ENCODE assay signal across 10 cellular contexts in the genomic region with DNA sequence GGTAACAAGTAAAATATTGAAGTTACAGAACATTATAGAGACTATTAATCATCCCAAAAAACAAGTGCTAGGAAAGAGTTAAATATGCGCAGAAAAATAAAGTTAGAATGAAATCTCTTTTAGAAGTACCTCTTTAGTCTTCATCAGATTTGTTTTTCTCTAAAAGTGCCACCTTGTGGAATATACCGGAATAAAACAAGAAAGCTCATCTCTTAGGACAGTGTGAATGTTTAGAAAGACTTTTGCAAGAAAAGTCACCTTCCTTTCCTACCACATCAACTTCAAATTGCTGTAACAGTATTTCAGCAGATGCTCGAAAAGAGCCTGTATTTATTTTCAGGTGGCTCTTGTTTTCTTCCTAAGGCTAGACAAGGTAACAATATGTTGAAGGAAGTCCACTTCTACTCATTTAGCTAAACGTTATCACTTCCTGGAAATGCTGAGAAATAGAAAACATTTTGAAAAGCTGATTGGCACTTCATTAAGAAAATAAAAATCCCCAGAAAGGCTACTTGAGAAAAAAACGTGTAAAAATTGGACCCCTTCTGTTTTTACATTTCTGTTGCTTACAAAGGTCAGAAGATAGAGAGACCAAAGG. TPM values are rescaled to one million over a fixed set of nuclear protein-coding genes. Genes with fewer than 3 reads are reported as not detected.
DNase-seq lines count a peak whose midpoint lies in the region; ATAC-seq and TF ChIP-seq lines count a peak whose summit lies in the region.
"Had no signal": no experiment of that assay in that cellular context is flagged by ENCODE, and none has a peak within 500 bp of the region (broad histone marks: within the 10 kb centered on the region; RNA-seq: fewer than 3 reads in every experiment).

No MANE protein-coding gene starts in this region.

- no peaks in the 10 kb centered on the region for H3K9me3 ChIP-seq in right lobe of liver

- no peak for TF ChIP-seq POLR2A in right lobe of liver (IDR thresholded peaks at IDR 0.05)

- ATAC-seq in activated T-helper 17 cell treated with anti-CD3 and anti-CD28 coated beads, Interleukin-2, amount 50 U/mL, for 72 hours (replicated peaks), result peak; percentile 54
- ATAC-seq in right lobe of liver (peak; percentile 53 to 60 (median 56)), GM21528 (IDR thresholded peaks at IDR 0.05; ENCODE audit: low FRiP score, unreplicated experiment) (no peak), HG03039 (IDR thresholded peaks at IDR 0.05; ENCODE audit: unreplicated experiment) (no peak)

- H3K27ac ChIP-seq in right lobe of liver, result no peak overlapping the region
- H3K27ac ChIP-seq: skin epidermis had no signal

- peak overlapping the region; percentile 83 for H3K27ac Mint-ChIP-seq in activated T-helper 17 cell treated with anti-CD3 and anti-CD28 coated beads, Interleukin-2, amount 50 U/mL, for 72 hours
- H3K27ac Mint-ChIP-seq: activated B cell treated with CpG ODN at 0.5 μM for 24 hours had no signal

- peaks cover 85% of the 10 kb centered on the region for H3K36me3 Mint-ChIP-seq in activated T-helper 17 cell treated with anti-CD3 and anti-CD28 coated beads, Interleukin-2, amount 50 U/mL, for 72 hours (ENCODE audit: low read depth)

- peaks cover 0 to 9% (median 0%) of the 10 kb centered on the region in 4 donors for H3K4me1 ChIP-seq in right lobe of liver

- H3K36me3 ChIP-seq in right lobe of liver, result no peaks in the 10 kb centered on the region

- H3K27me3 ChIP-seq in right lobe of liver, result no peaks in the 10 kb centered on the region

- H3K4me3 ChIP-seq in Jurkat, Clone E6-1 (ENCODE audit: low read length), result no peak overlapping the region
- H3K4me3 ChIP-seq in right lobe of liver, result no peak overlapping the region
- H3K4me3 ChIP-seq: skin epidermis had no signal

- H3K4me3 Mint-ChIP-seq in activated T-helper 17 cell treated with anti-CD3 and anti-CD28 coated beads, Interleukin-2, amount 50 U/mL, for 72 hours, result no peak overlapping the region
- H3K4me3 Mint-ChIP-seq: activated B cell treated with CpG ODN at 0.5 μM for 24 hours had no signal

- no peaks in the 10 kb centered on the region for H3K27me3 Mint-ChIP-seq in activated T-helper 17 cell treated with anti-CD3 and anti-CD28 coated beads, Interleukin-2, amount 50 U/mL, for 72 hours
- H3K27me3 Mint-ChIP-seq: activated B cell treated with CpG ODN at 0.5 μM for 24 hours had no signal

- intact Hi-C loops in right lobe of liver (cut with DNase I), result no loop called here

- no peaks in the 10 kb centered on the region for H3K9me3 Mint-ChIP-seq in activated T-helper 17 cell treated with anti-CD3 and anti-CD28 coated beads, Interleukin-2, amount 50 U/mL, for 72 hours
- H3K9me3 Mint-ChIP-seq: activated B cell treated with CpG ODN at 0.5 μM for 24 hours had no signal

- TF ChIP-seq CTCF in right lobe of liver (IDR thresholded peaks at IDR 0.05), result peak; percentile 33 to 45 (median 38)

- DNase-seq in DMS 273 (lab: John Stamatoyannopoulos, UW; ENCODE audit: unreplicated experiment) (peak; percentile 43), DMS 273 treated with DMSO at 0.1 percent for 48 hours (lab: John Stamatoyannopoulos, UW) (no peak), right lobe of liver (no peak)
- DNase-seq in Jurkat, Clone E6-1 (ENCODE audit: low read depth, low spot score), result peak; percentile 94
- no peak for DNase-seq in effector CD8-positive, alpha-beta T cell (lab: John Stamatoyannopoulos, UW)
- DNase-seq: activated B cell treated with CpG ODN at 0.5 μM for 24 hours had no signal

- WGBS in right lobe of liver (ENCODE audit: insufficient coverage, low coverage, low lambda C conversion rate, missing lambda C conversion rate), result 10% methylated on average over 5 of the region's 5 CpGs

- H3K4me1 Mint-ChIP-seq in activated T-helper 17 cell treated with anti-CD3 and anti-CD28 coated beads, Interleukin-2, amount 50 U/mL, for 72 hours, result peaks cover 17% of the 10 kb centered on the region
- H3K4me1 Mint-ChIP-seq: activated B cell treated with CpG ODN at 0.5 μM for 24 hours had no signal

RNA-seq across cellular contexts. Expression of gene FAM133B, which starts 19.8 kb away (rescaled TPM):
- polyA plus RNA-seq in Jurkat, Clone E6-1 (2012; ENCODE audit: insufficient read depth, insufficient read length), result 35.6 TPM
- 10 to 100 TPM; 27.9 to 31.4 TPM for total RNA-seq in activated T-helper 17 cell treated with anti-CD3 and anti-CD28 coated beads, Interleukin-2, amount 50 U/mL, for 72 hours
- 10 to 100 TPM in 3 of 6 experiments, 1 to 10 TPM in 3; 8.6 to 11.6 (median 9.7) TPM for total RNA-seq in right lobe of liver

Comparison
In these comparisons a context has a peak if more than half of its experiments do, and no peak if none do; other contexts are left out.
1. DNase-seq: peak in DMS 273 (single experiment) and Jurkat, Clone E6-1 (single experiment); none in DMS 273 treated with DMSO at 0.1 percent for 48 hours (single experiment), right lobe of liver (0 of 3) and effector CD8-positive, alpha-beta T cell (single experiment).
2. ATAC-seq: peak in activated T-helper 17 cell treated with anti-CD3 and anti-CD28 coated beads, Interleukin-2, amount 50 U/mL, for 72 hours (single experiment) and right lobe of liver (4 of 4); none in GM21528 (single experiment) and HG03039 (single experiment).